ENCODE assay signal across 31 cellular contexts in genomic region chr15:92708635-92709034, GRCh38.
"Had no signal": no experiment of that assay in that cellular context is flagged by ENCODE, and none has a peak within 500 bp of the region (broad histone marks: within the 10 kb centered on the region; RNA-seq: fewer than 3 reads in every experiment).

No MANE protein-coding gene starts in this region.

- FAIRE-seq: colon, TTC549 had no signal

- H3K27me3 ChIP-seq: adrenal gland, body of pancreas, gastroesophageal sphincter, heart right ventricle, hepatocyte had no signal

- H3K4me2 ChIP-seq: hepatocyte had no signal

- H3K27ac ChIP-seq: body of pancreas, epithelial cell of prostate, gastroesophageal sphincter, heart right ventricle, hepatocyte had no signal

- ATAC-seq: activated CD8-positive, alpha-beta memory T cell treated with anti-CD3 and anti-CD28 coated beads, Interleukin-2, amount 10 ng/mL, durations not matched to agents 7 days and 5 days; activated CD8-positive, alpha-beta T cell treated with anti-CD3 and anti-CD28 coated beads, Interleukin-2, amount 10 ng/mL, durations not matched to agents 7 days and 5 days; activated naive CD8-positive, alpha-beta T cell treated with anti-CD3 and anti-CD28 coated beads, Interleukin-2, amount 50 U/mL, for 24 hours; body of pancreas; effector memory CD8-positive, alpha-beta T cell; gastroesophageal sphincter; heart right ventricle had no signal

- H3K4me3 ChIP-seq: adrenal gland, body of pancreas, esophagus squamous epithelium, gastroesophageal sphincter, heart right ventricle, hepatocyte had no signal

- DNase-seq: activated CD4-positive, alpha-beta T cell treated with anti-CD3 and anti-CD28 coated beads for 36 hours; activated CD4-positive, alpha-beta T cell treated with anti-CD3 and anti-CD28 coated beads, Interleukin-2, amount 10 ng/mL, durations not matched to agents 24 days and 14 days; activated CD4-positive, CD25-positive, alpha-beta regulatory T cell; activated CD4-positive, CD25-positive, alpha-beta regulatory T cell treated with anti-CD3 and anti-CD28 coated beads, Interleukin-2, amount 50 U/mL, for 72 hours; activated CD8-positive, alpha-beta memory T cell treated with anti-CD3 and anti-CD28 coated beads, Interleukin-2, amount 10 ng/mL, durations not matched to agents 7 days and 5 days; activated CD8-positive, alpha-beta memory T cell treated with anti-CD3 and anti-CD28 coated beads, Interleukin-2, amount 50 U/mL, for 4 hours; activated CD8-positive, alpha-beta T cell treated with anti-CD3 and anti-CD28 coated beads, Interleukin-2, amount 10 ng/mL, durations not matched to agents 7 days and 5 days; activated gamma-delta T cell; activated naive CD4-positive, alpha-beta T cell; activated naive CD4-positive, alpha-beta T cell treated with anti-CD3 and anti-CD28 coated beads, Interleukin-2, amount 50 U/mL, for 16 hours; activated naive CD8-positive, alpha-beta T cell treated with anti-CD3 and anti-CD28 coated beads for 36 hours; activated naive CD8-positive, alpha-beta T cell treated with anti-CD3 and anti-CD28 coated beads, Interleukin-2, amount 50 U/mL, for 24 hours; activated T-cell treated with anti-CD3 and anti-CD28 coated beads, Interleukin-2, amount 50 U/mL, for 1 hour; activated T-cell treated with anti-CD3 and anti-CD28 coated beads, Interleukin-2, amount 50 U/mL, for 48 hours; amygdala; aorta; body of pancreas; caudate nucleus; cortex of kidney; effector CD4-positive, alpha-beta T cell; effector memory CD8-positive, alpha-beta T cell; esophagus squamous epithelium; foreskin melanocyte; heart right ventricle; T-helper 9 cell had no signal

- H3K9me3 ChIP-seq: adrenal gland, body of pancreas, esophagus squamous epithelium, gastroesophageal sphincter, heart right ventricle had no signal

- H3K36me3 ChIP-seq: adrenal gland, esophagus squamous epithelium, gastroesophageal sphincter, heart right ventricle had no signal

- H2AFZ ChIP-seq: hepatocyte had no signal

- H3K4me1 ChIP-seq: adrenal gland, body of pancreas, heart right ventricle had no signal

- H3K79me2 ChIP-seq: hepatocyte had no signal
